ENCODE assay signal across 8 cellular contexts in genomic region chrX:68895339-68896250, GRCh38.
DNase-seq lines count a peak whose midpoint lies in the region; ATAC-seq, FAIRE-seq and TF ChIP-seq lines count a peak whose summit lies in the region.

No MANE protein-coding gene starts in this region.

- H3K4me1 ChIP-seq in astrocyte (ENCODE audit: insufficient read depth, low read length) (peaks cover 13% of the 10 kb centered on the region), SJCRH30 (no peaks in the 10 kb centered on the region; the same call in 1 of the 2 replicates)

- FAIRE-seq in astrocyte (lab: Jason Lieb, UNC): no peak

- peak; percentile 7 to 21 for ATAC-seq in stimulated activated naive B cell treated with anti-CD40 and anti-IgM and Interleukin-4, amounts not matched to agents 10 μg/mL and 1 μg/mL and 100 μg/mL, for 72 hours (replicated peaks)
- no peak for ATAC-seq in GM18520 (IDR thresholded peaks at IDR 0.05; ENCODE audit: unreplicated experiment)
- ATAC-seq in GM18502 (IDR thresholded peaks at IDR 0.05; ENCODE audit: poor library complexity, unreplicated experiment): no peak

- H3K9me3 ChIP-seq in astrocyte (ENCODE audit: insufficient read depth, low read depth, low read length): no peaks in the 10 kb centered on the region
- H3K9me3 ChIP-seq in SJCRH30 (replicated peaks): no peaks in the 10 kb centered on the region

- H3K36me3 Mint-ChIP-seq in astrocyte (ENCODE audit: low read depth, unreplicated experiment): no peaks in the 10 kb centered on the region
- H3K36me3 Mint-ChIP-seq in stimulated activated naive B cell treated with anti-CD40 and anti-IgM and Interleukin-4, amounts not matched to agents 10 μg/mL and 1 μg/mL and 100 μg/mL, for 72 hours: no peaks in the 10 kb centered on the region

- no peaks in the 10 kb centered on the region for H3K79me2 ChIP-seq in astrocyte (ENCODE audit: insufficient read depth, low read length)

- no peaks in the 10 kb centered on the region for H4K20me1 ChIP-seq in astrocyte (ENCODE audit: insufficient read depth, low read length)

- no peaks in the 10 kb centered on the region for H3K36me3 ChIP-seq in astrocyte (ENCODE audit: insufficient read depth, low read length)
- H3K36me3 ChIP-seq in SJCRH30: no peaks in the 10 kb centered on the region

- H3K4me3 Mint-ChIP-seq in astrocyte (ENCODE audit: unreplicated experiment): no peak overlapping the region
- H3K4me3 Mint-ChIP-seq in stimulated activated naive B cell treated with anti-CD40 and anti-IgM and Interleukin-4, amounts not matched to agents 10 μg/mL and 1 μg/mL and 100 μg/mL, for 72 hours: no peak overlapping the region

- TF ChIP-seq CTCF in astrocyte (IDR thresholded peaks at IDR 0.05; ENCODE audit: insufficient read depth, low read depth, low read length): no peak

- peak overlapping the region; percentile 62 for H3K4me2 ChIP-seq in astrocyte (ENCODE audit: low read length)

- no peaks in the 10 kb centered on the region for H3K9me3 Mint-ChIP-seq in astrocyte (ENCODE audit: unreplicated experiment)
- no peaks in the 10 kb centered on the region for H3K9me3 Mint-ChIP-seq in stimulated activated naive B cell treated with anti-CD40 and anti-IgM and Interleukin-4, amounts not matched to agents 10 μg/mL and 1 μg/mL and 100 μg/mL, for 72 hours

- DNase-seq in HT-29 (ENCODE audit: low spot score) (peak; percentile 92), astrocyte (ENCODE audit: low read depth) (peak; percentile 68), inferior parietal cortex (ENCODE audit: extremely low spot score) (peak; percentile 3), SJCRH30 (no peak), NCI-H187 (lab: John Stamatoyannopoulos, UW) (no peak)
- DNase-seq in stimulated activated naive B cell treated with anti-CD40 and anti-IgM and Interleukin-4, amounts not matched to agents 10 μg/mL and 1 μg/mL and 100 μg/mL, for 72 hours: no peak

- H2AFZ ChIP-seq in astrocyte (ENCODE audit: low read depth, low read length): no peak overlapping the region

- H3K27ac ChIP-seq in astrocyte (ENCODE audit: low read depth, low read length) (no peak overlapping the region), SJCRH30 (no peak overlapping the region)

- H3K4me3 ChIP-seq in astrocyte (ENCODE audit: insufficient read depth, low read depth, low read length): no peak overlapping the region
- H3K4me3 ChIP-seq in SJCRH30: no peak overlapping the region

- H3K27me3 Mint-ChIP-seq in astrocyte (ENCODE audit: low read depth, unreplicated experiment): peaks cover 19% of the 10 kb centered on the region
- peaks cover 5 to 13% of the 10 kb centered on the region in 2 donors for H3K27me3 Mint-ChIP-seq in stimulated activated naive B cell treated with anti-CD40 and anti-IgM and Interleukin-4, amounts not matched to agents 10 μg/mL and 1 μg/mL and 100 μg/mL, for 72 hours

- no peaks in the 10 kb centered on the region for H3K4me1 Mint-ChIP-seq in astrocyte (ENCODE audit: low read depth, unreplicated experiment)
- no peaks in the 10 kb centered on the region for H3K4me1 Mint-ChIP-seq in stimulated activated naive B cell treated with anti-CD40 and anti-IgM and Interleukin-4, amounts not matched to agents 10 μg/mL and 1 μg/mL and 100 μg/mL, for 72 hours

- H3K9ac ChIP-seq in astrocyte (ENCODE audit: low read length): no peak overlapping the region

- H3K27ac Mint-ChIP-seq in astrocyte (ENCODE audit: unreplicated experiment): no peak overlapping the region
- no peak overlapping the region for H3K27ac Mint-ChIP-seq in stimulated activated naive B cell treated with anti-CD40 and anti-IgM and Interleukin-4, amounts not matched to agents 10 μg/mL and 1 μg/mL and 100 μg/mL, for 72 hours

- no peaks in the 10 kb centered on the region for H3K27me3 ChIP-seq in astrocyte (ENCODE audit: insufficient read depth, low read length)
- H3K27me3 ChIP-seq in SJCRH30: no peaks in the 10 kb centered on the region

Comparison
In these comparisons a context has a peak if more than half of its experiments do, and no peak if none do; other contexts are left out.
1. DNase-seq: peak in HT-29 (single experiment), astrocyte (single experiment) and inferior parietal cortex (single experiment); none in stimulated activated naive B cell treated with anti-CD40 and anti-IgM and Interleukin-4, amounts not matched to agents 10 μg/mL and 1 μg/mL and 100 μg/mL, for 72 hours (single experiment), SJCRH30 (0 of 2) and NCI-H187 (0 of 2).
2. ATAC-seq: peak in stimulated activated naive B cell treated with anti-CD40 and anti-IgM and Interleukin-4, amounts not matched to agents 10 μg/mL and 1 μg/mL and 100 μg/mL, for 72 hours (2 of 2); none in GM18520 (single experiment) and GM18502 (single experiment).